22 cellular contexts compared by ENCODE assay signal in genomic region chr7:102175423-102176170, GRCh38.
DNase-seq lines count a peak whose midpoint lies in the region; ATAC-seq and TF ChIP-seq lines count a peak whose summit lies in the region.
"Had no signal": no experiment of that assay in that cellular context is flagged by ENCODE, and none has a peak within 500 bp of the region (broad histone marks: within the 10 kb centered on the region; RNA-seq: fewer than 3 reads in every experiment).

No MANE protein-coding gene starts in this region.

- H3K4me3 Mint-ChIP-seq in T-helper 17 cell: no peak overlapping the region
- peak overlapping the region; percentile 20 for H3K4me3 Mint-ChIP-seq in glutamatergic neuron (ENCODE audit: unreplicated experiment)
- no peak overlapping the region for H3K4me3 Mint-ChIP-seq in immature natural killer cell
- H3K4me3 Mint-ChIP-seq: activated CD8-positive, alpha-beta T cell treated with anti-CD3 and anti-CD28 coated beads for 36 hours; activated naive CD4-positive, alpha-beta T cell treated with anti-CD3 and anti-CD28 coated beads, Interleukin-2, amount 10 ng/mL, durations not matched to agents 7 days and 5 days; activated T-cell treated with anti-CD3 and anti-CD28 coated beads, Interleukin-2, amount 50 U/mL, for 24 hours; CD8-positive, alpha-beta T cell had no signal

- H3K27me3 Mint-ChIP-seq in T-helper 17 cell: no peaks in the 10 kb centered on the region
- peaks cover 3% of the 10 kb centered on the region for H3K27me3 Mint-ChIP-seq in glutamatergic neuron (ENCODE audit: unreplicated experiment)
- H3K27me3 Mint-ChIP-seq in immature natural killer cell (ENCODE audit: low read depth in 3 of 3): peaks cover 2 to 4% (median 3%) of the 10 kb centered on the region in 3 donors
- H3K27me3 Mint-ChIP-seq: activated CD8-positive, alpha-beta T cell treated with anti-CD3 and anti-CD28 coated beads for 36 hours; activated naive CD4-positive, alpha-beta T cell treated with anti-CD3 and anti-CD28 coated beads, Interleukin-2, amount 10 ng/mL, durations not matched to agents 7 days and 5 days; activated T-cell treated with anti-CD3 and anti-CD28 coated beads, Interleukin-2, amount 50 U/mL, for 24 hours had no signal

- H3K4me3 ChIP-seq in thymus (ENCODE audit: low read length): no peak overlapping the region
- H3K4me3 ChIP-seq: body of pancreas, colonic mucosa, hepatocyte, SJSA1 had no signal

- peaks cover 4% of the 10 kb centered on the region for H3K9me3 Mint-ChIP-seq in glutamatergic neuron (ENCODE audit: unreplicated experiment)
- no peaks in the 10 kb centered on the region for H3K9me3 Mint-ChIP-seq in immature natural killer cell
- H3K9me3 Mint-ChIP-seq: activated CD8-positive, alpha-beta T cell treated with anti-CD3 and anti-CD28 coated beads for 36 hours; activated naive CD4-positive, alpha-beta T cell treated with anti-CD3 and anti-CD28 coated beads, Interleukin-2, amount 10 ng/mL, durations not matched to agents 7 days and 5 days; activated T-cell treated with anti-CD3 and anti-CD28 coated beads, Interleukin-2, amount 50 U/mL, for 24 hours; CD8-positive, alpha-beta T cell had no signal

- no peaks in the 10 kb centered on the region for H3K27me3 ChIP-seq in thymus (ENCODE audit: control insufficient read depth, insufficient read depth)
- H3K27me3 ChIP-seq: body of pancreas, colonic mucosa, hepatocyte, neutrophil, SJSA1 had no signal

- WGBS in thymus: 92% methylated on average over 24 of the region's 24 CpGs

- no peak for TF ChIP-seq CTCF in glutamatergic neuron (IDR thresholded peaks at IDR 0.05; ENCODE audit: partially characterized antibody, unreplicated experiment)

- H3K27ac ChIP-seq in thymus (ENCODE audit: low read depth): peak overlapping the region; percentile 11
- H3K27ac ChIP-seq: body of pancreas, colonic mucosa, hepatocyte, neutrophil, SJSA1 had no signal

- no peak for ATAC-seq in T-helper 17 cell
- ATAC-seq in activated CD4-positive, CD25-positive, alpha-beta regulatory T cell treated with anti-CD3 and anti-CD28 coated beads, Interleukin-2, amount 50 U/mL, for 24 hours: no peak
- ATAC-seq: activated CD8-positive, alpha-beta T cell treated with anti-CD3 and anti-CD28 coated beads for 36 hours; body of pancreas; CD8-positive, alpha-beta T cell; HCT116 had no signal

- H3K9me3 ChIP-seq in T-helper 17 cell (ENCODE audit: control insufficient read depth, low read length, poor library complexity, severe bottlenecking) (no peaks in the 10 kb centered on the region), thymus (ENCODE audit: control insufficient read depth) (no peaks in the 10 kb centered on the region)
- H3K9me3 ChIP-seq: body of pancreas, colonic mucosa, neutrophil, SJSA1 had no signal

- H3K4me1 Mint-ChIP-seq in T-helper 17 cell (peaks cover 2% of the 10 kb centered on the region), glutamatergic neuron (ENCODE audit: low read depth, unreplicated experiment) (peaks cover 16% of the 10 kb centered on the region), immature natural killer cell (no peaks in the 10 kb centered on the region)
- H3K4me1 Mint-ChIP-seq: activated naive CD4-positive, alpha-beta T cell treated with anti-CD3 and anti-CD28 coated beads, Interleukin-2, amount 10 ng/mL, durations not matched to agents 7 days and 5 days had no signal

- peak overlapping the region; percentile 32 for H3K27ac Mint-ChIP-seq in T-helper 17 cell
- H3K27ac Mint-ChIP-seq in glutamatergic neuron (ENCODE audit: unreplicated experiment): peak overlapping the region; percentile 22
- no peak overlapping the region for H3K27ac Mint-ChIP-seq in immature natural killer cell
- H3K27ac Mint-ChIP-seq: activated naive CD4-positive, alpha-beta T cell treated with anti-CD3 and anti-CD28 coated beads, Interleukin-2, amount 10 ng/mL, durations not matched to agents 7 days and 5 days; activated T-cell treated with anti-CD3 and anti-CD28 coated beads, Interleukin-2, amount 50 U/mL, for 24 hours; CD8-positive, alpha-beta T cell had no signal

- DNase-seq in T-helper 17 cell (no peak), glutamatergic neuron (no peak), nucleus accumbens (lab: John Stamatoyannopoulos, UW) (peak in 39 of 56 donors; percentile 4 to 70 (median 26)), immature natural killer cell (no peak), SKM-1 (lab: John Stamatoyannopoulos, UW; ENCODE audit: unreplicated experiment) (no peak)
- no peak for DNase-seq in stimulated activated naive CD4-positive, alpha-beta T cell treated with Interleukin-2 at 50 U/mL for 16 hours (lab: John Stamatoyannopoulos, UW)
- DNase-seq: activated CD8-positive, alpha-beta T cell treated with anti-CD3 and anti-CD28 coated beads for 36 hours; activated naive CD4-positive, alpha-beta T cell treated with anti-CD3 and anti-CD28 coated beads, Interleukin-2, amount 10 ng/mL, durations not matched to agents 7 days and 5 days; activated T-cell treated with anti-CD3 and anti-CD28 coated beads, Interleukin-2, amount 50 U/mL, for 24 hours; body of pancreas; CD8-positive, alpha-beta T cell; colonic mucosa; DMS79; NCI-H1436; NCI-H2227 treated with DMSO at 0.1 percent for 48 hours; T-helper 2 cell had no signal

- no peaks in the 10 kb centered on the region for H3K4me1 ChIP-seq in thymus (ENCODE audit: control insufficient read depth, insufficient read depth, low read length)
- H3K4me1 ChIP-seq: body of pancreas, colonic mucosa had no signal

- H3K36me3 ChIP-seq in thymus (ENCODE audit: control insufficient read depth, insufficient read depth): peaks cover 82% of the 10 kb centered on the region
- H3K36me3 ChIP-seq: colonic mucosa had no signal

- peaks cover 3% of the 10 kb centered on the region for H3K36me3 Mint-ChIP-seq in T-helper 17 cell (ENCODE audit: low read depth)
- no peaks in the 10 kb centered on the region for H3K36me3 Mint-ChIP-seq in glutamatergic neuron (ENCODE audit: unreplicated experiment)
- peaks cover 0 to 12% (median 4%) of the 10 kb centered on the region in 3 donors for H3K36me3 Mint-ChIP-seq in immature natural killer cell
- H3K36me3 Mint-ChIP-seq: activated naive CD4-positive, alpha-beta T cell treated with anti-CD3 and anti-CD28 coated beads, Interleukin-2, amount 10 ng/mL, durations not matched to agents 7 days and 5 days had no signal

Comparison
In these comparisons a context has a peak if more than half of its experiments do, and no peak if none do; other contexts are left out.
1. DNase-seq: peak in nucleus accumbens (39 of 56); none in T-helper 17 cell (0 of 3), glutamatergic neuron (single experiment), stimulated activated naive CD4-positive, alpha-beta T cell treated with Interleukin-2 at 50 U/mL for 16 hours (single experiment), immature natural killer cell (0 of 3) and SKM-1 (single experiment).
2. H3K27ac Mint-ChIP-seq: peak in T-helper 17 cell (single experiment) and glutamatergic neuron (single experiment); none in immature natural killer cell (0 of 6).